2 cellular contexts compared by ENCODE assay signal in genomic region chr22:38858492-38858891, GRCh38.
TF ChIP-seq lines count a peak whose summit lies in the region.

No MANE protein-coding gene starts in this region.

TF ChIP-seq in HepG2, 621 proteins besides CTCF, POLR2A, EP300 and RAD21 (continues in another document):
- TF ChIP-seq DMAP1 (CRISPR knock-in tag; IDR thresholded peaks at IDR 0.05) (no peak), AHDC1 (CRISPR knock-in tag; IDR thresholded peaks at IDR 0.05; ENCODE audit: borderline replicate concordance) (no peak), SRF (IDR thresholded peaks at IDR 0.05; ENCODE audit: low read depth, low read length) (no peak), ZNF576 (CRISPR knock-in tag; IDR thresholded peaks at IDR 0.05) (0 out of 2 replicates have a peak, but pooled peaks have one; percentile 52), GATAD2A (CRISPR knock-in tag; IDR thresholded peaks at IDR 0.05) (0 out of 2 replicates have a peak, but pooled peaks have one; percentile 16), ZNF7 (CRISPR knock-in tag; IDR thresholded peaks at IDR 0.05) (no peak), CBX1 (IDR thresholded peaks at IDR 0.05; ENCODE audit: low read depth) (no peak), TERF1 (CRISPR knock-in tag; IDR thresholded peaks at IDR 0.05) (no peak), POLR2AphosphoS2 (IDR thresholded peaks at IDR 0.05; ENCODE audit: low read depth, low read length) (no peak), CEBPG (CRISPR knock-in tag; IDR thresholded peaks at IDR 0.05) (no peak), NCOA1 (CRISPR knock-in tag; IDR thresholded peaks at IDR 0.05) (0 out of 2 replicates have a peak, but pooled peaks have one; percentile 13), TARDBP (CRISPR knock-in tag; IDR thresholded peaks at IDR 0.05) (no peak), PAXIP1 (CRISPR knock-in tag; conservative IDR thresholded peaks at IDR 0.05) (0 out of 2 replicates have a peak, but pooled peaks have one; percentile 29)

TF ChIP-seq in SK-N-SH, 30 proteins besides CTCF, POLR2A, EP300 and RAD21:
- TF ChIP-seq RFX5 (IDR thresholded peaks at IDR 0.05; ENCODE audit: low read length) (no peak), USF2 (IDR thresholded peaks at IDR 0.05; ENCODE audit: borderline replicate concordance, low read depth, low read length) (no peak), FOXM1 (IDR thresholded peaks at IDR 0.05; ENCODE audit: low read depth) (no peak), TAF1 (IDR thresholded peaks at IDR 0.05; ENCODE audit: borderline replicate concordance, low read depth, low read length) (no peak), NFIC (IDR thresholded peaks at IDR 0.05; ENCODE audit: borderline replicate concordance) (no peak), USF1 (IDR thresholded peaks at IDR 0.05; ENCODE audit: borderline replicate concordance, low read depth) (no peak), MXI1 (IDR thresholded peaks at IDR 0.05; ENCODE audit: low read depth, low read length) (no peak), ELF1 (IDR thresholded peaks at IDR 0.05) (no peak), NRF1 (IDR thresholded peaks at IDR 0.05; ENCODE audit: low read depth, low read length) (no peak), TEAD4 (IDR thresholded peaks at IDR 0.05; ENCODE audit: borderline replicate concordance, insufficient read depth) (no peak), POLR2AphosphoS5 (IDR thresholded peaks at IDR 0.05; ENCODE audit: low read depth, low read length) (no peak), MEF2A (IDR thresholded peaks at IDR 0.05; ENCODE audit: borderline replicate concordance, low read depth) (no peak), RCOR1 (IDR thresholded peaks at IDR 0.05; ENCODE audit: low read length) (no peak), FOXJ3 (CRISPR knock-in tag; IDR thresholded peaks at IDR 0.05) (no peak), CHD2 (IDR thresholded peaks at IDR 0.05; ENCODE audit: low read length, partially characterized antibody) (no peak), FOSL2 (IDR thresholded peaks at IDR 0.05; ENCODE audit: borderline replicate concordance, low read depth) (no peak), SMC3 (IDR thresholded peaks at IDR 0.05; ENCODE audit: low read depth, low read length) (no peak)
- TF ChIP-seq, protein P1, sequence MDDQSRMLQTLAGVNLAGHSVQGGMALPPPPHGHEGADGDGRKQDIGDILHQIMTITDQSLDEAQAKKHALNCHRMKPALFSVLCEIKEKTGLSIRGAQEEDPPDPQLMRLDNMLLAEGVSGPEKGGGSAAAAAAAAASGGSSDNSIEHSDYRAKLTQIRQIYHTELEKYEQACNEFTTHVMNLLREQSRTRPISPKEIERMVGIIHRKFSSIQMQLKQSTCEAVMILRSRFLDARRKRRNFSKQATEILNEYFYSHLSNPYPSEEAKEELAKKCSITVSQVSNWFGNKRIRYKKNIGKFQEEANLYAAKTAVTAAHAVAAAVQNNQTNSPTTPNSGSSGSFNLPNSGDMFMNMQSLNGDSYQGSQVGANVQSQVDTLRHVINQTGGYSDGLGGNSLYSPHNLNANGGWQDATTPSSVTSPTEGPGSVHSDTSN (IDR thresholded peaks at IDR 0.05), result no peak
TF ChIP-seq in SK-N-SH: peak in this region for 0.
